In genomic region chr2:241701405-241702154, GRCh38 we compare ENCODE assay signal across 1 cellular context.
TF ChIP-seq lines count a peak whose summit lies in the region.

ING5 (plus strand) TSS chr2:241702039; CDS start chr2:241702066, 27 bp downstream.

TF ChIP-seq in HepG2, 621 proteins besides CTCF, POLR2A, EP300 and RAD21 (continued from another document and continues in another):
- TF ChIP-seq XRCC5 (optimal IDR thresholded peaks at IDR 0.05; ENCODE audit: low read length): peak; percentile 71
- TF ChIP-seq ZNF570 (CRISPR knock-in tag; IDR thresholded peaks at IDR 0.05; ENCODE audit: borderline replicate concordance): no peak
- no peak for TF ChIP-seq ATM (IDR thresholded peaks at IDR 0.05; ENCODE audit: borderline replicate concordance)
- no peak for TF ChIP-seq SMARCC2 (IDR thresholded peaks at IDR 0.05)
- TF ChIP-seq STAT6 (CRISPR knock-in tag; IDR thresholded peaks at IDR 0.05; ENCODE audit: borderline replicate concordance): no peak; the same call in 1 of the 2 replicates
- no peak for TF ChIP-seq MBNL3 (CRISPR knock-in tag; conservative IDR thresholded peaks at IDR 0.05)
- TF ChIP-seq SOX13 (IDR thresholded peaks at IDR 0.05): no peak
- TF ChIP-seq SOX13 (CRISPR knock-in tag; conservative IDR thresholded peaks at IDR 0.05 in 1 of 2, IDR thresholded peaks at IDR 0.05 in 1 of 2): peak; percentile 36 to 57; a peak in 1 of 4 replicates
- TF ChIP-seq, protein P1, sequence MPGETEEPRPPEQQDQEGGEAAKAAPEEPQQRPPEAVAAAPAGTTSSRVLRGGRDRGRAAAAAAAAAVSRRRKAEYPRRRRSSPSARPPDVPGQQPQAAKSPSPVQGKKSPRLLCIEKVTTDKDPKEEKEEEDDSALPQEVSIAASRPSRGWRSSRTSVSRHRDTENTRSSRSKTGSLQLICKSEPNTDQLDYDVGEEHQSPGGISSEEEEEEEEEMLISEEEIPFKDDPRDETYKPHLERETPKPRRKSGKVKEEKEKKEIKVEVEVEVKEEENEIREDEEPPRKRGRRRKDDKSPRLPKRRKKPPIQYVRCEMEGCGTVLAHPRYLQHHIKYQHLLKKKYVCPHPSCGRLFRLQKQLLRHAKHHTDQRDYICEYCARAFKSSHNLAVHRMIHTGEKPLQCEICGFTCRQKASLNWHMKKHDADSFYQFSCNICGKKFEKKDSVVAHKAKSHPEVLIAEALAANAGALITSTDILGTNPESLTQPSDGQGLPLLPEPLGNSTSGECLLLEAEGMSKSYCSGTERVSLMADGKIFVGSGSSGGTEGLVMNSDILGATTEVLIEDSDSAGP (CRISPR knock-in tag; IDR thresholded peaks at IDR 0.05; ENCODE audit: borderline replicate concordance): peak; percentile 87; the same call in 1 of the 2 replicates
- TF ChIP-seq GFI1 (CRISPR knock-in tag; IDR thresholded peaks at IDR 0.05; ENCODE audit: borderline replicate concordance): peak; percentile 87
- no peak; the same call in 1 of the 2 replicates for TF ChIP-seq ONECUT2 (CRISPR knock-in tag; IDR thresholded peaks at IDR 0.05)
- TF ChIP-seq NCOA1 (CRISPR knock-in tag; IDR thresholded peaks at IDR 0.05): peak; percentile 88; the same call in 1 of the 2 replicates
- TF ChIP-seq, protein P2, sequence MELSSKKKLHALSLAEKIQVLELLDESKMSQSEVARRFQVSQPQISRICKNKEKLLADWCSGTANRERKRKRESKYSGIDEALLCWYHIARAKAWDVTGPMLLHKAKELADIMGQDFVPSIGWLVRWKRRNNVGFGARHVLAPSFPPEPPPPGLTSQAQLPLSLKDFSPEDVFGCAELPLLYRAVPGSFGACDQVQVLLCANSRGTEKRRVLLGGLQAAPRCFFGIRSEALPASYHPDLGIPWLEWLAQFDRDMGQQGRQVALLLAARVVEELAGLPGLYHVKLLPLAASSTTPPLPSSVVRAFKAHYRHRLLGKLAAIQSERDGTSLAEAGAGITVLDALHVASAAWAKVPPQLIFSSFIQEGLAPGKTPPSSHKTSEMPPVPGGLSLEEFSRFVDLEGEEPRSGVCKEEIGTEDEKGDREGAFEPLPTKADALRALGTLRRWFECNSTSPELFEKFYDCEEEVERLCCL (CRISPR knock-in tag; IDR thresholded peaks at IDR 0.05; ENCODE audit: borderline replicate concordance): no peak
- peak; percentile 73 for TF ChIP-seq ZNF232 (CRISPR knock-in tag; IDR thresholded peaks at IDR 0.05; ENCODE audit: borderline replicate concordance)
- peak; percentile 73; the same call in 1 of the 2 replicates for TF ChIP-seq ZNF766 (CRISPR knock-in tag; IDR thresholded peaks at IDR 0.05; ENCODE audit: borderline replicate concordance)
- TF ChIP-seq EED (CRISPR knock-in tag; IDR thresholded peaks at IDR 0.05): peak; percentile 70; the same call in 1 of the 2 replicates
- no peak for TF ChIP-seq FOXA1 (IDR thresholded peaks at IDR 0.05)
- no peak for TF ChIP-seq FOXA1 (CRISPR knock-in tag; IDR thresholded peaks at IDR 0.05)
- no peak for TF ChIP-seq ZNF83 (CRISPR knock-in tag; IDR thresholded peaks at IDR 0.05; ENCODE audit: borderline replicate concordance)
- TF ChIP-seq TCF7 (IDR thresholded peaks at IDR 0.05; ENCODE audit: low read depth): no peak
- peak; percentile 95; the same call in 1 of the 2 replicates for TF ChIP-seq ZNF451 (CRISPR knock-in tag; IDR thresholded peaks at IDR 0.05)
- peak; percentile 74; the same call in 1 of the 2 replicates for TF ChIP-seq ZNF678 (CRISPR knock-in tag; IDR thresholded peaks at IDR 0.05)
- TF ChIP-seq, protein P3, sequence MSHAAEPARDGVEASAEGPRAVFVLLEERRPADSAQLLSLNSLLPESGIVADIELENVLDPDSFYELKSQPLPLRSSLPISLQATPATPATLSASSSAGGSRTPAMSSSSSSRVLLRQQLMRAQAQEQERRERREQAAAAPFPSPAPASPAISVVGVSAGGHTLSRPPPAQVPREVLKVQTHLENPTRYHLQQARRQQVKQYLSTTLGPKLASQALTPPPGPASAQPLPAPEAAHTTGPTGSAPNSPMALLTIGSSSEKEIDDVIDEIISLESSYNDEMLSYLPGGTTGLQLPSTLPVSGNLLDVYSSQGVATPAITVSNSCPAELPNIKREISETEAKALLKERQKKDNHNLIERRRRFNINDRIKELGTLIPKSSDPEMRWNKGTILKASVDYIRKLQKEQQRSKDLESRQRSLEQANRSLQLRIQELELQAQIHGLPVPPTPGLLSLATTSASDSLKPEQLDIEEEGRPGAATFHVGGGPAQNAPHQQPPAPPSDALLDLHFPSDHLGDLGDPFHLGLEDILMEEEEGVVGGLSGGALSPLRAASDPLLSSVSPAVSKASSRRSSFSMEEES (CRISPR knock-in tag; IDR thresholded peaks at IDR 0.05): no peak; the same call in 1 of the 2 replicates
- peak; percentile 91; the same call in 1 of the 2 replicates for TF ChIP-seq ZIK1 (CRISPR knock-in tag; IDR thresholded peaks at IDR 0.05; ENCODE audit: borderline replicate concordance, low read depth)
- TF ChIP-seq ZNF180 (CRISPR knock-in tag; IDR thresholded peaks at IDR 0.05; ENCODE audit: borderline replicate concordance, low read depth): no peak
- TF ChIP-seq ZNF430 (CRISPR knock-in tag; IDR thresholded peaks at IDR 0.05): peak; percentile 74
- peak; percentile 66; the same call in 1 of the 2 replicates for TF ChIP-seq BATF2 (CRISPR knock-in tag; IDR thresholded peaks at IDR 0.05)
- TF ChIP-seq TBP (CRISPR knock-in tag; IDR thresholded peaks at IDR 0.05): no peak
- TF ChIP-seq DNMT3B (CRISPR knock-in tag; conservative IDR thresholded peaks at IDR 0.05): 0 out of 2 replicates have a peak, but pooled peaks have one; percentile 80
- TF ChIP-seq HMG20A (CRISPR knock-in tag; IDR thresholded peaks at IDR 0.05; ENCODE audit: borderline replicate concordance): no peak
- peak; percentile 81 for TF ChIP-seq ERF (CRISPR knock-in tag; IDR thresholded peaks at IDR 0.05)
- peak; percentile 95 for TF ChIP-seq KLF6 (CRISPR knock-in tag; IDR thresholded peaks at IDR 0.05)
- peak; percentile 89 for TF ChIP-seq SAP130 (CRISPR knock-in tag; IDR thresholded peaks at IDR 0.05; ENCODE audit: low read depth)
- no peak for TF ChIP-seq RARG (CRISPR knock-in tag; IDR thresholded peaks at IDR 0.05; ENCODE audit: low read depth)
- peak; percentile 97; the same call in 1 of the 2 replicates for TF ChIP-seq ZFP82 (CRISPR knock-in tag; IDR thresholded peaks at IDR 0.05; ENCODE audit: borderline replicate concordance)
- peak; percentile 85 for TF ChIP-seq RBM22 (optimal IDR thresholded peaks at IDR 0.05; ENCODE audit: low read length)
- TF ChIP-seq, protein P4, sequence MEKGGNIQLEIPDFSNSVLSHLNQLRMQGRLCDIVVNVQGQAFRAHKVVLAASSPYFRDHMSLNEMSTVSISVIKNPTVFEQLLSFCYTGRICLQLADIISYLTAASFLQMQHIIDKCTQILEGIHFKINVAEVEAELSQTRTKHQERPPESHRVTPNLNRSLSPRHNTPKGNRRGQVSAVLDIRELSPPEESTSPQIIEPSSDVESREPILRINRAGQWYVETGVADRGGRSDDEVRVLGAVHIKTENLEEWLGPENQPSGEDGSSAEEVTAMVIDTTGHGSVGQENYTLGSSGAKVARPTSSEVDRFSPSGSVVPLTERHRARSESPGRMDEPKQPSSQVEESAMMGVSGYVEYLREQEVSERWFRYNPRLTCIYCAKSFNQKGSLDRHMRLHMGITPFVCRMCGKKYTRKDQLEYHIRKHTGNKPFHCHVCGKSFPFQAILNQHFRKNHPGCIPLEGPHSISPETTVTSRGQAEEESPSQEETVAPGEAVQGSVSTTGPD (CRISPR knock-in tag; IDR thresholded peaks at IDR 0.05): no peak; the same call in 1 of the 2 replicates
- TF ChIP-seq KAT7 (CRISPR knock-in tag; IDR thresholded peaks at IDR 0.05; ENCODE audit: borderline replicate concordance): no peak; the same call in none of the 2 replicates
- peak; percentile 93 for TF ChIP-seq RFXAP (CRISPR knock-in tag; IDR thresholded peaks at IDR 0.05; ENCODE audit: borderline replicate concordance)
- TF ChIP-seq HOXD1 (CRISPR knock-in tag; IDR thresholded peaks at IDR 0.05): peak; percentile 89
- TF ChIP-seq ZNF670 (CRISPR knock-in tag; IDR thresholded peaks at IDR 0.05; ENCODE audit: borderline replicate concordance): peak; percentile 74; the same call in 1 of the 2 replicates
- TF ChIP-seq, protein P5, sequence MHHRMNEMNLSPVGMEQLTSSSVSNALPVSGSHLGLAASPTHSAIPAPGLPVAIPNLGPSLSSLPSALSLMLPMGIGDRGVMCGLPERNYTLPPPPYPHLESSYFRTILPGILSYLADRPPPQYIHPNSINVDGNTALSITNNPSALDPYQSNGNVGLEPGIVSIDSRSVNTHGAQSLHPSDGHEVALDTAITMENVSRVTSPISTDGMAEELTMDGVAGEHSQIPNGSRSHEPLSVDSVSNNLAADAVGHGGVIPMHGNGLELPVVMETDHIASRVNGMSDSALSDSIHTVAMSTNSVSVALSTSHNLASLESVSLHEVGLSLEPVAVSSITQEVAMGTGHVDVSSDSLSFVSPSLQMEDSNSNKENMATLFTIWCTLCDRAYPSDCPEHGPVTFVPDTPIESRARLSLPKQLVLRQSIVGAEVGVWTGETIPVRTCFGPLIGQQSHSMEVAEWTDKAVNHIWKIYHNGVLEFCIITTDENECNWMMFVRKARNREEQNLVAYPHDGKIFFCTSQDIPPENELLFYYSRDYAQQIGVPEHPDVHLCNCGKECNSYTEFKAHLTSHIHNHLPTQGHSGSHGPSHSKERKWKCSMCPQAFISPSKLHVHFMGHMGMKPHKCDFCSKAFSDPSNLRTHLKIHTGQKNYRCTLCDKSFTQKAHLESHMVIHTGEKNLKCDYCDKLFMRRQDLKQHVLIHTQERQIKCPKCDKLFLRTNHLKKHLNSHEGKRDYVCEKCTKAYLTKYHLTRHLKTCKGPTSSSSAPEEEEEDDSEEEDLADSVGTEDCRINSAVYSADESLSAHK (CRISPR knock-in tag; IDR thresholded peaks at IDR 0.05; ENCODE audit: borderline replicate concordance): no peak
- TF ChIP-seq SAFB2 (CRISPR knock-in tag; IDR thresholded peaks at IDR 0.05; ENCODE audit: borderline replicate concordance, low read depth): peak; percentile 97
- peak; percentile 93 for TF ChIP-seq ZBTB3 (CRISPR knock-in tag; IDR thresholded peaks at IDR 0.05; ENCODE audit: borderline replicate concordance, low read depth)
- no peak; the same call in 1 of the 2 replicates for TF ChIP-seq ZBTB20 (CRISPR knock-in tag; IDR thresholded peaks at IDR 0.05; ENCODE audit: borderline replicate concordance, low read depth)
- TF ChIP-seq CHD2 (IDR thresholded peaks at IDR 0.05; ENCODE audit: low read depth, low read length): peak; percentile 64
- peak; percentile 96 for TF ChIP-seq DNMT1 (CRISPR knock-in tag; IDR thresholded peaks at IDR 0.05)
- TF ChIP-seq ZSCAN9 (CRISPR knock-in tag; IDR thresholded peaks at IDR 0.05; ENCODE audit: borderline replicate concordance): 0 out of 2 replicates have a peak, but pooled peaks have one; percentile 60
- TF ChIP-seq CBX5 (CRISPR knock-in tag; IDR thresholded peaks at IDR 0.05; ENCODE audit: borderline replicate concordance): peak; percentile 64
- no peak for TF ChIP-seq SRSF4 (IDR thresholded peaks at IDR 0.05; ENCODE audit: low read depth, low read length, poor library complexity, severe bottlenecking)
- TF ChIP-seq PAF1 (CRISPR knock-in tag; IDR thresholded peaks at IDR 0.05): no peak
- TF ChIP-seq ZKSCAN1 (IDR thresholded peaks at IDR 0.05; ENCODE audit: low read length): no peak
- no peak for TF ChIP-seq ZNF17 (CRISPR knock-in tag; IDR thresholded peaks at IDR 0.05)
- TF ChIP-seq REPIN1 (CRISPR knock-in tag; IDR thresholded peaks at IDR 0.05; ENCODE audit: borderline replicate concordance, low read depth): peak; percentile 85
- no peak for TF ChIP-seq FOSL1 (CRISPR knock-in tag; IDR thresholded peaks at IDR 0.05; ENCODE audit: borderline replicate concordance)
- no peak for TF ChIP-seq ATF6 (CRISPR knock-in tag; conservative IDR thresholded peaks at IDR 0.05)
